ENCODE assay signal across 1 cellular context in the genomic region with DNA sequence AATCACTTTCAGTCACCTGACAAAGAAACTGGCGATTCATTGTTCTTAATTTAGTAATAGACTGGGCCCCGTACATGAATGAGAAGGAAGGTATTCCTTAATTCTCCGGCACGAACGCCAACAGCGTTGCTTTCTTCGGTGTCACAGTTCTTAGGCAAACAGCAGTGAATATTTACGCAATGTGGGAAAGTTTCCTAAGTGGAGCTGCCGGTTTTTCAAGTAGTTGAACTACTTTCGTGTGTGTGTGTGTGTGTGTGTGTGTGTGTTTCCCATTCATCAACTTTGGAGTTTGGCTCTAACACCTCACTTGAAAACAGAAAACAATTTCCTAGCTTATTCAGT.
TF ChIP-seq lines count a peak whose summit lies in the region.

No MANE protein-coding gene starts in this region.

TF ChIP-seq in HepG2, 621 proteins besides CTCF, POLR2A, EP300 and RAD21 (continued from another document and continues in another):
- TF ChIP-seq SOX13 (IDR thresholded peaks at IDR 0.05), result no peak
- no peak for TF ChIP-seq SOX13 (CRISPR knock-in tag; conservative IDR thresholded peaks at IDR 0.05 in 1 of 2, IDR thresholded peaks at IDR 0.05 in 1 of 2)
- no peak for TF ChIP-seq NFRKB (IDR thresholded peaks at IDR 0.05)
- no peak for TF ChIP-seq ETV5 (CRISPR knock-in tag; IDR thresholded peaks at IDR 0.05; ENCODE audit: borderline replicate concordance)
- TF ChIP-seq, protein P1, sequence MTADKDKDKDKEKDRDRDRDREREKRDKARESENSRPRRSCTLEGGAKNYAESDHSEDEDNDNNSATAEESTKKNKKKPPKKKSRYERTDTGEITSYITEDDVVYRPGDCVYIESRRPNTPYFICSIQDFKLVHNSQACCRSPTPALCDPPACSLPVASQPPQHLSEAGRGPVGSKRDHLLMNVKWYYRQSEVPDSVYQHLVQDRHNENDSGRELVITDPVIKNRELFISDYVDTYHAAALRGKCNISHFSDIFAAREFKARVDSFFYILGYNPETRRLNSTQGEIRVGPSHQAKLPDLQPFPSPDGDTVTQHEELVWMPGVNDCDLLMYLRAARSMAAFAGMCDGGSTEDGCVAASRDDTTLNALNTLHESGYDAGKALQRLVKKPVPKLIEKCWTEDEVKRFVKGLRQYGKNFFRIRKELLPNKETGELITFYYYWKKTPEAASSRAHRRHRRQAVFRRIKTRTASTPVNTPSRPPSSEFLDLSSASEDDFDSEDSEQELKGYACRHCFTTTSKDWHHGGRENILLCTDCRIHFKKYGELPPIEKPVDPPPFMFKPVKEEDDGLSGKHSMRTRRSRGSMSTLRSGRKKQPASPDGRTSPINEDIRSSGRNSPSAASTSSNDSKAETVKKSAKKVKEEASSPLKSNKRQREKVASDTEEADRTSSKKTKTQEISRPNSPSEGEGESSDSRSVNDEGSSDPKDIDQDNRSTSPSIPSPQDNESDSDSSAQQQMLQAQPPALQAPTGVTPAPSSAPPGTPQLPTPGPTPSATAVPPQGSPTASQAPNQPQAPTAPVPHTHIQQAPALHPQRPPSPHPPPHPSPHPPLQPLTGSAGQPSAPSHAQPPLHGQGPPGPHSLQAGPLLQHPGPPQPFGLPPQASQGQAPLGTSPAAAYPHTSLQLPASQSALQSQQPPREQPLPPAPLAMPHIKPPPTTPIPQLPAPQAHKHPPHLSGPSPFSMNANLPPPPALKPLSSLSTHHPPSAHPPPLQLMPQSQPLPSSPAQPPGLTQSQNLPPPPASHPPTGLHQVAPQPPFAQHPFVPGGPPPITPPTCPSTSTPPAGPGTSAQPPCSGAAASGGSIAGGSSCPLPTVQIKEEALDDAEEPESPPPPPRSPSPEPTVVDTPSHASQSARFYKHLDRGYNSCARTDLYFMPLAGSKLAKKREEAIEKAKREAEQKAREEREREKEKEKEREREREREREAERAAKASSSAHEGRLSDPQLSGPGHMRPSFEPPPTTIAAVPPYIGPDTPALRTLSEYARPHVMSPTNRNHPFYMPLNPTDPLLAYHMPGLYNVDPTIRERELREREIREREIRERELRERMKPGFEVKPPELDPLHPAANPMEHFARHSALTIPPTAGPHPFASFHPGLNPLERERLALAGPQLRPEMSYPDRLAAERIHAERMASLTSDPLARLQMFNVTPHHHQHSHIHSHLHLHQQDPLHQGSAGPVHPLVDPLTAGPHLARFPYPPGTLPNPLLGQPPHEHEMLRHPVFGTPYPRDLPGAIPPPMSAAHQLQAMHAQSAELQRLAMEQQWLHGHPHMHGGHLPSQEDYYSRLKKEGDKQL (CRISPR knock-in tag; IDR thresholded peaks at IDR 0.05; ENCODE audit: low read depth), result no peak
- TF ChIP-seq ATF7-NPFF (CRISPR knock-in tag; IDR thresholded peaks at IDR 0.05; ENCODE audit: low read depth), result 0 out of 2 replicates have a peak, but pooled peaks have one; percentile 0
- TF ChIP-seq, protein P2, sequence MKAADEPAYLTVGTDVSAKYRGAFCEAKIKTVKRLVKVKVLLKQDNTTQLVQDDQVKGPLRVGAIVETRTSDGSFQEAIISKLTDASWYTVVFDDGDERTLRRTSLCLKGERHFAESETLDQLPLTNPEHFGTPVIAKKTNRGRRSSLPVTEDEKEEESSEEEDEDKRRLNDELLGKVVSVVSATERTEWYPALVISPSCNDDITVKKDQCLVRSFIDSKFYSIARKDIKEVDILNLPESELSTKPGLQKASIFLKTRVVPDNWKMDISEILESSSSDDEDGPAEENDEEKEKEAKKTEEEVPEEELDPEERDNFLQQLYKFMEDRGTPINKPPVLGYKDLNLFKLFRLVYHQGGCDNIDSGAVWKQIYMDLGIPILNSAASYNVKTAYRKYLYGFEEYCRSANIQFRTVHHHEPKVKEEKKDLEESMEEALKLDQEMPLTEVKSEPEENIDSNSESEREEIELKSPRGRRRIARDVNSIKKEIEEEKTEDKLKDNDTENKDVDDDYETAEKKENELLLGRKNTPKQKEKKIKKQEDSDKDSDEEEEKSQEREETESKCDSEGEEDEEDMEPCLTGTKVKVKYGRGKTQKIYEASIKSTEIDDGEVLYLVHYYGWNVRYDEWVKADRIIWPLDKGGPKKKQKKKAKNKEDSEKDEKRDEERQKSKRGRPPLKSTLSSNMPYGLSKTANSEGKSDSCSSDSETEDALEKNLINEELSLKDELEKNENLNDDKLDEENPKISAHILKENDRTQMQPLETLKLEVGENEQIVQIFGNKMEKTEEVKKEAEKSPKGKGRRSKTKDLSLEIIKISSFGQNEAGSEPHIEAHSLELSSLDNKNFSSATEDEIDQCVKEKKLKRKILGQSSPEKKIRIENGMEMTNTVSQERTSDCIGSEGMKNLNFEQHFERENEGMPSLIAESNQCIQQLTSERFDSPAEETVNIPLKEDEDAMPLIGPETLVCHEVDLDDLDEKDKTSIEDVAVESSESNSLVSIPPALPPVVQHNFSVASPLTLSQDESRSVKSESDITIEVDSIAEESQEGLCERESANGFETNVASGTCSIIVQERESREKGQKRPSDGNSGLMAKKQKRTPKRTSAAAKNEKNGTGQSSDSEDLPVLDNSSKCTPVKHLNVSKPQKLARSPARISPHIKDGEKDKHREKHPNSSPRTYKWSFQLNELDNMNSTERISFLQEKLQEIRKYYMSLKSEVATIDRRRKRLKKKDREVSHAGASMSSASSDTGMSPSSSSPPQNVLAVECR (CRISPR knock-in tag; IDR thresholded peaks at IDR 0.05; ENCODE audit: borderline replicate concordance), result peak; percentile 48; the same call in 1 of the 2 replicates
- no peak for TF ChIP-seq ZKSCAN1 (IDR thresholded peaks at IDR 0.05; ENCODE audit: low read length)
- TF ChIP-seq ZNF558 (CRISPR knock-in tag; IDR thresholded peaks at IDR 0.05; ENCODE audit: borderline replicate concordance), result no peak
- TF ChIP-seq SP1 (IDR thresholded peaks at IDR 0.05), result no peak
- TF ChIP-seq SP1 (CRISPR knock-in tag; IDR thresholded peaks at IDR 0.05), result no peak
- TF ChIP-seq, protein P3, sequence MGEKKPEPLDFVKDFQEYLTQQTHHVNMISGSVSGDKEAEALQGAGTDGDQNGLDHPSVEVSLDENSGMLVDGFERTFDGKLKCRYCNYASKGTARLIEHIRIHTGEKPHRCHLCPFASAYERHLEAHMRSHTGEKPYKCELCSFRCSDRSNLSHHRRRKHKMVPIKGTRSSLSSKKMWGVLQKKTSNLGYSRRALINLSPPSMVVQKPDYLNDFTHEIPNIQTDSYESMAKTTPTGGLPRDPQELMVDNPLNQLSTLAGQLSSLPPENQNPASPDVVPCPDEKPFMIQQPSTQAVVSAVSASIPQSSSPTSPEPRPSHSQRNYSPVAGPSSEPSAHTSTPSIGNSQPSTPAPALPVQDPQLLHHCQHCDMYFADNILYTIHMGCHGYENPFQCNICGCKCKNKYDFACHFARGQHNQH (CRISPR knock-in tag; IDR thresholded peaks at IDR 0.05), result no peak
- no peak for TF ChIP-seq HNF4A (CRISPR knock-in tag; IDR thresholded peaks at IDR 0.05)
- TF ChIP-seq, protein P4, sequence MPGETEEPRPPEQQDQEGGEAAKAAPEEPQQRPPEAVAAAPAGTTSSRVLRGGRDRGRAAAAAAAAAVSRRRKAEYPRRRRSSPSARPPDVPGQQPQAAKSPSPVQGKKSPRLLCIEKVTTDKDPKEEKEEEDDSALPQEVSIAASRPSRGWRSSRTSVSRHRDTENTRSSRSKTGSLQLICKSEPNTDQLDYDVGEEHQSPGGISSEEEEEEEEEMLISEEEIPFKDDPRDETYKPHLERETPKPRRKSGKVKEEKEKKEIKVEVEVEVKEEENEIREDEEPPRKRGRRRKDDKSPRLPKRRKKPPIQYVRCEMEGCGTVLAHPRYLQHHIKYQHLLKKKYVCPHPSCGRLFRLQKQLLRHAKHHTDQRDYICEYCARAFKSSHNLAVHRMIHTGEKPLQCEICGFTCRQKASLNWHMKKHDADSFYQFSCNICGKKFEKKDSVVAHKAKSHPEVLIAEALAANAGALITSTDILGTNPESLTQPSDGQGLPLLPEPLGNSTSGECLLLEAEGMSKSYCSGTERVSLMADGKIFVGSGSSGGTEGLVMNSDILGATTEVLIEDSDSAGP (CRISPR knock-in tag; IDR thresholded peaks at IDR 0.05; ENCODE audit: borderline replicate concordance), result no peak
- TF ChIP-seq NAIF1 (CRISPR knock-in tag; IDR thresholded peaks at IDR 0.05; ENCODE audit: borderline replicate concordance), result peak; percentile 99
- TF ChIP-seq, protein P5, sequence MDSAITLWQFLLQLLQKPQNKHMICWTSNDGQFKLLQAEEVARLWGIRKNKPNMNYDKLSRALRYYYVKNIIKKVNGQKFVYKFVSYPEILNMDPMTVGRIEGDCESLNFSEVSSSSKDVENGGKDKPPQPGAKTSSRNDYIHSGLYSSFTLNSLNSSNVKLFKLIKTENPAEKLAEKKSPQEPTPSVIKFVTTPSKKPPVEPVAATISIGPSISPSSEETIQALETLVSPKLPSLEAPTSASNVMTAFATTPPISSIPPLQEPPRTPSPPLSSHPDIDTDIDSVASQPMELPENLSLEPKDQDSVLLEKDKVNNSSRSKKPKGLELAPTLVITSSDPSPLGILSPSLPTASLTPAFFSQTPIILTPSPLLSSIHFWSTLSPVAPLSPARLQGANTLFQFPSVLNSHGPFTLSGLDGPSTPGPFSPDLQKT (CRISPR knock-in tag; IDR thresholded peaks at IDR 0.05; ENCODE audit: borderline replicate concordance), result no peak
- TF ChIP-seq NR2F6 (IDR thresholded peaks at IDR 0.05), result no peak
- TF ChIP-seq NR2F6 (CRISPR knock-in tag; IDR thresholded peaks at IDR 0.05), result no peak
- TF ChIP-seq, protein P6, sequence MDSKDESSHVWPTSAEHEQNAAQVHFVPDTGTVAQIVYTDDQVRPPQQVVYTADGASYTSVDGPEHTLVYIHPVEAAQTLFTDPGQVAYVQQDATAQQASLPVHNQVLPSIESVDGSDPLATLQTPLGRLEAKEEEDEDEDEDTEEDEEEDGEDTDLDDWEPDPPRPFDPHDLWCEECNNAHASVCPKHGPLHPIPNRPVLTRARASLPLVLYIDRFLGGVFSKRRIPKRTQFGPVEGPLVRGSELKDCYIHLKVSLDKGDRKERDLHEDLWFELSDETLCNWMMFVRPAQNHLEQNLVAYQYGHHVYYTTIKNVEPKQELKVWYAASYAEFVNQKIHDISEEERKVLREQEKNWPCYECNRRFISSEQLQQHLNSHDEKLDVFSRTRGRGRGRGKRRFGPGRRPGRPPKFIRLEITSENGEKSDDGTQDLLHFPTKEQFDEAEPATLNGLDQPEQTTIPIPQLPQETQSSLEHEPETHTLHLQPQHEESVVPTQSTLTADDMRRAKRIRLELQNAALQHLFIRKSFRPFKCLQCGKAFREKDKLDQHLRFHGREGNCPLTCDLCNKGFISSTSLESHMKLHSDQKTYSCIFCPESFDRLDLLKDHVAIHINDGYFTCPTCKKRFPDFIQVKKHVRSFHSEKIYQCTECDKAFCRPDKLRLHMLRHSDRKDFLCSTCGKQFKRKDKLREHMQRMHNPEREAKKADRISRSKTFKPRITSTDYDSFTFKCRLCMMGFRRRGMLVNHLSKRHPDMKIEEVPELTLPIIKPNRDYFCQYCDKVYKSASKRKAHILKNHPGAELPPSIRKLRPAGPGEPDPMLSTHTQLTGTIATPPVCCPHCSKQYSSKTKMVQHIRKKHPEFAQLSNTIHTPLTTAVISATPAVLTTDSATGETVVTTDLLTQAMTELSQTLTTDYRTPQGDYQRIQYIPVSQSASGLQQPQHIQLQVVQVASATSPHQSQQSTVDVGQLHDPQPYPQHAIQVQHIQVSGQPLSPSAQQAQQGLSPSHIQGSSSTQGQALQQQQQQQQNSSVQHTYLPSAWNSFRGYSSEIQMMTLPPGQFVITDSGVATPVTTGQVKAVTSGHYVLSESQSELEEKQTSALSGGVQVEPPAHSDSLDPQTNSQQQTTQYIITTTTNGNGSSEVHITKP (CRISPR knock-in tag; IDR thresholded peaks at IDR 0.05; ENCODE audit: low read depth), result no peak
- peak; percentile 55; the same call in 1 of the 2 replicates for TF ChIP-seq HOXA9 (CRISPR knock-in tag; IDR thresholded peaks at IDR 0.05; ENCODE audit: borderline replicate concordance)
- TF ChIP-seq NONO (IDR thresholded peaks at IDR 0.05), result no peak
- peak; percentile 52; the same call in 1 of the 2 replicates for TF ChIP-seq NONO (CRISPR knock-in tag; conservative IDR thresholded peaks at IDR 0.05)
- peak; percentile 64 for TF ChIP-seq CEBPG (CRISPR knock-in tag; IDR thresholded peaks at IDR 0.05)
- TF ChIP-seq, protein P7, sequence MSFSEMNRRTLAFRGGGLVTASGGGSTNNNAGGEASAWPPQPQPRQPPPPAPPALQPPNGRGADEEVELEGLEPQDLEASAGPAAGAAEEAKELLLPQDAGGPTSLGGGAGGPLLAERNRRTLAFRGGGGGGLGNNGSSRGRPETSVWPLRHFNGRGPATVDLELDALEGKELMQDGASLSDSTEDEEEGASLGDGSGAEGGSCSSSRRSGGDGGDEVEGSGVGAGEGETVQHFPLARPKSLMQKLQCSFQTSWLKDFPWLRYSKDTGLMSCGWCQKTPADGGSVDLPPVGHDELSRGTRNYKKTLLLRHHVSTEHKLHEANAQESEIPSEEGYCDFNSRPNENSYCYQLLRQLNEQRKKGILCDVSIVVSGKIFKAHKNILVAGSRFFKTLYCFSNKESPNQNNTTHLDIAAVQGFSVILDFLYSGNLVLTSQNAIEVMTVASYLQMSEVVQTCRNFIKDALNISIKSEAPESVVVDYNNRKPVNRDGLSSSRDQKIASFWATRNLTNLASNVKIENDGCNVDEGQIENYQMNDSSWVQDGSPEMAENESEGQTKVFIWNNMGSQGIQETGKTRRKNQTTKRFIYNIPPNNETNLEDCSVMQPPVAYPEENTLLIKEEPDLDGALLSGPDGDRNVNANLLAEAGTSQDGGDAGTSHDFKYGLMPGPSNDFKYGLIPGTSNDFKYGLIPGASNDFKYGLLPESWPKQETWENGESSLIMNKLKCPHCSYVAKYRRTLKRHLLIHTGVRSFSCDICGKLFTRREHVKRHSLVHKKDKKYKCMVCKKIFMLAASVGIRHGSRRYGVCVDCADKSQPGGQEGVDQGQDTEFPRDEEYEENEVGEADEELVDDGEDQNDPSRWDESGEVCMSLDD (CRISPR knock-in tag; IDR thresholded peaks at IDR 0.05; ENCODE audit: borderline replicate concordance), result no peak
- TF ChIP-seq, protein P8, sequence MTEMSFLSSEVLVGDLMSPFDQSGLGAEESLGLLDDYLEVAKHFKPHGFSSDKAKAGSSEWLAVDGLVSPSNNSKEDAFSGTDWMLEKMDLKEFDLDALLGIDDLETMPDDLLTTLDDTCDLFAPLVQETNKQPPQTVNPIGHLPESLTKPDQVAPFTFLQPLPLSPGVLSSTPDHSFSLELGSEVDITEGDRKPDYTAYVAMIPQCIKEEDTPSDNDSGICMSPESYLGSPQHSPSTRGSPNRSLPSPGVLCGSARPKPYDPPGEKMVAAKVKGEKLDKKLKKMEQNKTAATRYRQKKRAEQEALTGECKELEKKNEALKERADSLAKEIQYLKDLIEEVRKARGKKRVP (CRISPR knock-in tag; IDR thresholded peaks at IDR 0.05), result peak in 1 of 2 experiments; percentile 46; a peak in 1 of 4 replicates
- TF ChIP-seq, protein P9, sequence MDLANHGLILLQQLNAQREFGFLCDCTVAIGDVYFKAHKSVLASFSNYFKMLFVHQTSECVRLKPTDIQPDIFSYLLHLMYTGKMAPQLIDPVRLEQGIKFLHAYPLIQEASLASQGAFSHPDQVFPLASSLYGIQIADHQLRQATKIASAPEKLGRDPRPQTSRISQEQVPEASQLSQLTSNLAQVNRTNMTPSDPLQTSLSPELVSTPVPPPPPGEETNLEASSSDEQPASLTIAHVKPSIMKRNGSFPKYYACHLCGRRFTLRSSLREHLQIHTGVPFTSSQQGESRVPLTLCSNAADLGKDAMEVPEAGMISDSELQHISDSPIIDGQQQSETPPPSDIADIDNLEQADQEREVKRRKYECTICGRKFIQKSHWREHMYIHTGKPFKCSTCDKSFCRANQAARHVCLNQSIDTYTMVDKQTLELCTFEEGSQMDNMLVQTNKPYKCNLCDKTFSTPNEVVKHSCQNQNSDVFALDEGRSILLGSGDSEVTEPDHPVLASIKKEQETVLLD (CRISPR knock-in tag; IDR thresholded peaks at IDR 0.05; ENCODE audit: low read depth), result 0 out of 2 replicates have a peak, but pooled peaks have one; percentile 31
- peak; percentile 96 for TF ChIP-seq HNRNPLL (IDR thresholded peaks at IDR 0.05; ENCODE audit: low read depth, low read length, poor library complexity, severe bottlenecking)
- TF ChIP-seq CCAR2 (optimal IDR thresholded peaks at IDR 0.05; ENCODE audit: low read depth, low read length), result no peak
- TF ChIP-seq GTF2F1 (IDR thresholded peaks at IDR 0.05; ENCODE audit: low read length), result no peak
- TF ChIP-seq SCMH1 (CRISPR knock-in tag; IDR thresholded peaks at IDR 0.05; ENCODE audit: borderline replicate concordance), result no peak
- no peak for TF ChIP-seq MTF2 (CRISPR knock-in tag; IDR thresholded peaks at IDR 0.05; ENCODE audit: borderline replicate concordance)
